ENCODE assay signal across 19 cellular contexts in genomic region chr11:10381730-10382129, GRCh38.
DNase-seq lines count a peak whose midpoint lies in the region; ATAC-seq and TF ChIP-seq lines count a peak whose summit lies in the region.
"Had no signal": no experiment of that assay in that cellular context is flagged by ENCODE, and none has a peak within 500 bp of the region (broad histone marks: within the 10 kb centered on the region; RNA-seq: fewer than 3 reads in every experiment).

No MANE protein-coding gene starts in this region.

- H3K9me3 ChIP-seq in IMR-90 (ENCODE audit: control insufficient read depth, insufficient read depth, low read length): no peaks in the 10 kb centered on the region
- no peaks in the 10 kb centered on the region for H3K9me3 ChIP-seq in suprapubic skin
- H3K9me3 ChIP-seq: BLaER1 had no signal

- TF ChIP-seq CTCF in IMR-90 (conservative IDR thresholded peaks at IDR 0.05; ENCODE audit: low read depth, low read length) (no peak), cardiac fibroblast (IDR thresholded peaks at IDR 0.05; ENCODE audit: low read depth, low read length) (no peak), fibroblast of the aortic adventitia (IDR thresholded peaks at IDR 0.05; ENCODE audit: insufficient read depth, low read length) (no peak), suprapubic skin (IDR thresholded peaks at IDR 0.05) (no peak)

- no peaks in the 10 kb centered on the region for H3K27me3 ChIP-seq in IMR-90 (ENCODE audit: control insufficient read depth, insufficient read depth, low read length)
- no peaks in the 10 kb centered on the region for H3K27me3 ChIP-seq in suprapubic skin
- H3K27me3 ChIP-seq: BLaER1 had no signal

- H4K5ac ChIP-seq in IMR-90 (ENCODE audit: low read depth, low read length): no peak overlapping the region

- peaks cover 12% of the 10 kb centered on the region for H3K4me1 ChIP-seq in IMR-90 (ENCODE audit: control insufficient read depth, insufficient read depth, low read length)
- H3K4me1 ChIP-seq in suprapubic skin: peaks cover 35% of the 10 kb centered on the region

- TF ChIP-seq POLR2A in IMR-90 (IDR thresholded peaks at IDR 0.05; ENCODE audit: low read depth, low read length): no peak
- TF ChIP-seq POLR2A in suprapubic skin (IDR thresholded peaks at IDR 0.05): no peak

- H2AK5ac ChIP-seq in IMR-90 (ENCODE audit: low read depth, low read length): no peak overlapping the region

- no peak overlapping the region for H2AK9ac ChIP-seq in IMR-90 (replicated peaks; ENCODE audit: low read depth, low read length, poor library complexity)

- no peak overlapping the region for H3K27ac ChIP-seq in IMR-90 (ENCODE audit: insufficient read depth, low read length)
- H3K27ac ChIP-seq in suprapubic skin: peak overlapping the region; percentile 64
- H3K27ac ChIP-seq: BLaER1, SK-N-MC had no signal

- H3K4ac ChIP-seq in IMR-90 (ENCODE audit: low read depth, low read length): no peak overlapping the region

- DNase-seq in IMR-90 (peak; percentile 37), cardiac fibroblast (ENCODE audit: low read depth in 2 of 2) (peak; percentile 43 to 67), fibroblast of the aortic adventitia (ENCODE audit: low read depth) (peak; percentile 88), suprapubic skin (ENCODE audit: low spot score in 2 of 2) (no peak), AG08395 (ENCODE audit: low spot score) (no peak), HK-2 (ENCODE audit: unreplicated experiment) (no peak), HUDEP-2 (lab: John Stamatoyannopoulos, UW; ENCODE audit: unreplicated experiment in 76 of 76) (no peak)
- DNase-seq: CD8-positive, alpha-beta memory T cell; DMS79 treated with DMSO at 0.1 percent for 48 hours; GOT3; NCI-H1048; NCI-H1436 treated with DMSO at 0.1 percent for 48 hours; NCI-H2227 treated with DMSO at 0.1 percent for 48 hours; NCI-H524; Right ventricle myocardium superior; T-cell had no signal

- no peak for TF ChIP-seq RAD21 in IMR-90 (IDR thresholded peaks at IDR 0.05; ENCODE audit: low read length)

- intact Hi-C loops in IMR-90 (cut with micrococcal nuclease): no loop called here

- H2BK5ac ChIP-seq in IMR-90 (ENCODE audit: low read depth, low read length, poor library complexity, severe bottlenecking): no peak overlapping the region

- H3K4me3 ChIP-seq in IMR-90 (ENCODE audit: insufficient read depth, low read depth, low read length) (no peak overlapping the region), cardiac fibroblast (replicated peaks in 1 of 2; ENCODE audit: low read depth in 2 of 2, low read length in 2 of 2) (no peak overlapping the region), fibroblast of the aortic adventitia (ENCODE audit: low read depth, low read length) (no peak overlapping the region), suprapubic skin (no peak overlapping the region)
- H3K4me3 ChIP-seq: BLaER1, SK-N-MC had no signal

- H3K23ac ChIP-seq in IMR-90 (ENCODE audit: low read depth, low read length): no peak overlapping the region

- no peak overlapping the region for H3K4me2 ChIP-seq in IMR-90 (ENCODE audit: low read depth, low read length)
- H3K4me2 ChIP-seq: BLaER1 had no signal

- H2AFZ ChIP-seq in IMR-90 (replicated peaks; ENCODE audit: low read length, poor library complexity): no peak overlapping the region

- POLR2A ChIA-PET in IMR-90 (lab: Charles Lee; ENCODE audit: unreplicated experiment): no interaction called here

- H3K36me3 ChIP-seq in IMR-90 (ENCODE audit: control insufficient read depth, insufficient read depth, low read length) (no peaks in the 10 kb centered on the region), suprapubic skin (no peaks in the 10 kb centered on the region)
- H3K36me3 ChIP-seq: BLaER1 had no signal

- H2BK120ac ChIP-seq in IMR-90 (ENCODE audit: low read depth, low read length): no peak overlapping the region

- dilution Hi-C loops in IMR-90 (cut with HindIII; ENCODE audit: low sequenced_read_pairs, unreplicated experiment): no loop called here

- H2BK20ac ChIP-seq in IMR-90 (ENCODE audit: low read depth, low read length): no peak overlapping the region

- H3K79me1 ChIP-seq in IMR-90 (ENCODE audit: low read depth in 1 of 2, low read length in 2 of 2): 0 out of 4 replicates have a peak, but pooled peaks cover 0 to 2% of the 10 kb centered on the region in 2 experiments

- H3K9me1 ChIP-seq in IMR-90 (ENCODE audit: insufficient read depth, low read length): peaks cover 6% of the 10 kb centered on the region

- H3K18ac ChIP-seq in IMR-90 (ENCODE audit: low read depth, low read length): no peak overlapping the region

- H3K14ac ChIP-seq in IMR-90 (replicated peaks; ENCODE audit: low read depth, low read length): no peak overlapping the region

- no peak overlapping the region for H4K8ac ChIP-seq in IMR-90 (ENCODE audit: low read depth in 2 of 2, low read length in 2 of 2)

- no peak for TF ChIP-seq EP300 in suprapubic skin (IDR thresholded peaks at IDR 0.05)

- CTCF ChIA-PET in IMR-90 (lab: Yijun Ruan, JAX): no interaction called here

- no peak overlapping the region for H4K91ac ChIP-seq in IMR-90 (ENCODE audit: insufficient read depth, low read depth, low read length)

- in situ Hi-C loops in IMR-90 (cut with MboI; ENCODE audit: low sequenced_read_pairs): no loop called here

- H2BK15ac ChIP-seq in IMR-90 (ENCODE audit: low read depth, low read length): no peak overlapping the region

- H3K9ac ChIP-seq in IMR-90 (ENCODE audit: low read depth, low read length): no peak overlapping the region
- H3K9ac ChIP-seq: BLaER1 had no signal

- ATAC-seq in IMR-90 (ENCODE audit: low read depth): no peak; the same call in 1 of the 2 replicates
- ATAC-seq in GM21423 (IDR thresholded peaks at IDR 0.05; ENCODE audit: unreplicated experiment): no peak

- no peaks in the 10 kb centered on the region for H4K20me1 ChIP-seq in IMR-90 (ENCODE audit: insufficient read depth, low read length)
- H4K20me1 ChIP-seq: BLaER1 had no signal

- no TSS peak for BruUV-seq in IMR-90 (replicated peaks; lab: Mats Ljungman, UMichigan)

- no peak overlapping the region for H3K56ac ChIP-seq in IMR-90 (ENCODE audit: extremely low read depth, insufficient read depth, low read length)

TF ChIP-seq in IMR-90, 13 proteins besides CTCF, POLR2A, EP300 and RAD21:
- TF ChIP-seq MAFK (IDR thresholded peaks at IDR 0.05; ENCODE audit: low read depth, low read length) (no peak), MXI1 (IDR thresholded peaks at IDR 0.05; ENCODE audit: borderline replicate concordance, low read depth, low read length) (no peak), SMC3 (IDR thresholded peaks at IDR 0.05; ENCODE audit: low read depth, low read length) (no peak), CHD1 (IDR thresholded peaks at IDR 0.05; ENCODE audit: low read depth, low read length) (no peak), FOS (IDR thresholded peaks at IDR 0.05; ENCODE audit: low read depth, low read length) (no peak), USF2 (IDR thresholded peaks at IDR 0.05; ENCODE audit: low read depth, low read length) (no peak), MAZ (IDR thresholded peaks at IDR 0.05; ENCODE audit: borderline replicate concordance, low read depth, low read length) (no peak), ELK1 (IDR thresholded peaks at IDR 0.05; ENCODE audit: borderline replicate concordance, low read depth, low read length) (no peak), RFX5 (IDR thresholded peaks at IDR 0.05; ENCODE audit: low read depth, low read length) (no peak), NFE2L2 (IDR thresholded peaks at IDR 0.05; ENCODE audit: low read depth, low read length) (no peak), CEBPB (IDR thresholded peaks at IDR 0.05; ENCODE audit: low read depth, low read length) (no peak), BHLHE40 (IDR thresholded peaks at IDR 0.05; ENCODE audit: low read depth, low read length) (no peak), RCOR1 (IDR thresholded peaks at IDR 0.05; ENCODE audit: insufficient replicate concordance, low read length) (no peak)

Comparison
In these comparisons a context has a peak if more than half of its experiments do, and no peak if none do; other contexts are left out.
1. DNase-seq: peak in IMR-90 (single experiment), cardiac fibroblast (2 of 2) and fibroblast of the aortic adventitia (single experiment); none in suprapubic skin (0 of 2), AG08395 (single experiment), HK-2 (single experiment) and HUDEP-2 (0 of 76).